ENCODE assay signal across 8 cellular contexts in the genomic region with DNA sequence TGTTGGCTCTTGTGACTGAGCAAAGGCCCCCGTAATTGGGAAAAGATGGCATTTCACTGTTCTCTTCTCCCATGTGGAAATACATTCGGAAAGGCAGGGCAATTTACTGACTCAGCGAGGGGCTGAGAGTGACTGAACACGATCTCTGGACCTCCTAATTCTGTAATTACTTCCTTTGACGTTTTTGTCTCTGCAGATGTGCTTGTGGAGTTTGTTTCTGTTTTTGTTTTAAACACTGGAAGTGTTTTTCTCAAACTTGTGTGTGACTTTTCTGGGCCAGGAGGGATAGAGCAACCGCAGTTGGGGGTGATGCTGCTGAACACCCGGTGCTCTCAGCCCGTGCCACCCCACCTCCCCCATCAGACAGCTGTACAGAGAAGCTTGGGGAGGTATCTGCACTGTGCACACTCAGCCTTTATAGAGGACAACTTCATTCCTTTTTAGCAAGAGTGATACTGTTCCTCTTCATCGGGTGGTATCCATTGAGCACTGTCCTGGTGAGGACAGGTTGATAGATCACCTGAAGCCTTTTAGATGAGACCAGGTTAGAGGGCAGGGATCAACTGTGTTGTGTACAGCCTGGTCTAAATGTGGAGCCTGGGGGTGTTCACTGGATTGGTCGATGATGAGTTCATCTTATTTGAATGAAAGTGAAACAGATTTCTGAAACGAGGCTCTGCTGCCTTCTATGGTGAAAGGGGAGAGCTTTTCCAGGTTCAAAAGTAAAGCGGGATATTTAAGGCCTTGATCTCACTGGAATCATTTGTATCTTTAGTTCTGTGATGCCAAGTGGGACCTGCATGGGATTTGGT.
DNase-seq lines count a peak whose midpoint lies in the region; ATAC-seq and TF ChIP-seq lines count a peak whose summit lies in the region.

No MANE protein-coding gene starts in this region.

- H3K36me3 Mint-ChIP-seq in activated naive CD8-positive, alpha-beta T cell treated with anti-CD3 and anti-CD28 coated beads, Interleukin-2, amount 50 U/mL, for 24 hours (ENCODE audit: low read depth): peaks cover 13% of the 10 kb centered on the region

- H3K23ac ChIP-seq in neuronal stem cell (ENCODE audit: low read depth, low read length, poor library complexity): no peak overlapping the region

- TF ChIP-seq CTCF in left lung (IDR thresholded peaks at IDR 0.05) (no peak), transverse colon (IDR thresholded peaks at IDR 0.05) (no peak), RWPE1 (conservative IDR thresholded peaks at IDR 0.05; ENCODE audit: low read depth) (no peak)

- in situ Hi-C loops in transverse colon (cut with MboI; ENCODE audit: low pct_ligation_motif_present in 1 of 4, low pct_unique_long_range_greater_than_20kb in 1 of 4, low sequenced_read_pairs in 3 of 4): no loop called here

- no peaks in the 10 kb centered on the region for H3K79me1 ChIP-seq in neuronal stem cell (ENCODE audit: low read depth, low read length)

- no peak overlapping the region for H3K4me3 Mint-ChIP-seq in activated naive CD8-positive, alpha-beta T cell treated with anti-CD3 and anti-CD28 coated beads, Interleukin-2, amount 50 U/mL, for 24 hours

- H4K8ac ChIP-seq in neuronal stem cell (ENCODE audit: low read depth, low read length): no peak overlapping the region

- no peak overlapping the region for H2BK120ac ChIP-seq in neuronal stem cell (ENCODE audit: low read depth, low read length)

- no peaks in the 10 kb centered on the region for H3K27me3 Mint-ChIP-seq in activated naive CD8-positive, alpha-beta T cell treated with anti-CD3 and anti-CD28 coated beads, Interleukin-2, amount 50 U/mL, for 24 hours

- H2AK5ac ChIP-seq in neuronal stem cell (ENCODE audit: low read depth, low read length): no peak overlapping the region

- H4K91ac ChIP-seq in neuronal stem cell (ENCODE audit: low read depth, low read length, poor library complexity): no peak overlapping the region

- H3K9me3 ChIP-seq in left lung (no peaks in the 10 kb centered on the region), transverse colon (no peaks in the 10 kb centered on the region), neuronal stem cell (replicated peaks in 1 of 2; ENCODE audit: control insufficient read depth in 2 of 2, insufficient read depth in 1 of 2, low read depth in 1 of 2, low read length in 2 of 2) (no peaks in the 10 kb centered on the region)

- H2BK5ac ChIP-seq in neuronal stem cell (ENCODE audit: low read length): no peak overlapping the region

- no peak overlapping the region for H2BK15ac ChIP-seq in neuronal stem cell (ENCODE audit: low read length)

- POLR2A ChIA-PET in RWPE1 (lab: Yijun Ruan, JAX; ENCODE audit: low non-redundant PET): no interaction called here

- CTCF ChIA-PET in RWPE1 (lab: Yijun Ruan, JAX): no interaction called here

- H3K4me1 ChIP-seq in left lung: peaks cover 13 to 40% of the 10 kb centered on the region in 2 donors
- H3K4me1 ChIP-seq in transverse colon: peaks cover 11 to 55% (median 15%) of the 10 kb centered on the region in 4 donors
- peaks cover 2 to 9% of the 10 kb centered on the region in 2 donors for H3K4me1 ChIP-seq in neuronal stem cell (ENCODE audit: control insufficient read depth in 2 of 2, insufficient read depth in 1 of 2, low read depth in 1 of 2, low read length in 2 of 2)

- H3K9me3 Mint-ChIP-seq in activated naive CD8-positive, alpha-beta T cell treated with anti-CD3 and anti-CD28 coated beads, Interleukin-2, amount 50 U/mL, for 24 hours: no peaks in the 10 kb centered on the region

- H3K4me1 Mint-ChIP-seq in activated naive CD8-positive, alpha-beta T cell treated with anti-CD3 and anti-CD28 coated beads, Interleukin-2, amount 50 U/mL, for 24 hours: peaks cover 26% of the 10 kb centered on the region

- H3K4me3 ChIP-seq in left lung: no peak overlapping the region
- peak overlapping the region in 2 of 4 donors; percentile 4 to 31 for H3K4me3 ChIP-seq in transverse colon
- H3K4me3 ChIP-seq in neuronal stem cell (ENCODE audit: low read length in 2 of 2): no peak overlapping the region

- DNase-seq in COR-L47 (lab: John Stamatoyannopoulos, UW): peak; percentile 38
- DNase-seq in activated naive CD8-positive, alpha-beta T cell treated with anti-CD3 and anti-CD28 coated beads, Interleukin-2, amount 50 U/mL, for 24 hours: peak; percentile 23
- no peak for DNase-seq in left lung
- DNase-seq in transverse colon: peak; percentile 42
- DNase-seq in neuronal stem cell (ENCODE audit: low spot score): no peak
- DNase-seq in RWPE1 (ENCODE audit: low spot score): no peak

- no peak overlapping the region for H3K14ac ChIP-seq in neuronal stem cell (ENCODE audit: low read length)

- H2BK12ac ChIP-seq in neuronal stem cell (ENCODE audit: low read length): no peak overlapping the region

- no peak overlapping the region for H3K18ac ChIP-seq in neuronal stem cell (ENCODE audit: low read length)

- no peak overlapping the region for H2AFZ ChIP-seq in neuronal stem cell (ENCODE audit: low read length)

- intact Hi-C loops in left lung (cut with DNase I) (no loop called here), transverse colon (cut with DNase I; ENCODE audit: low total_unique reads) (loop anchor here (10.0 kb wide), 1 partner anchor 125 kb away; the partner anchor contains the start of gene LRCH1)

- no peak for TF ChIP-seq EP300 in transverse colon (IDR thresholded peaks at IDR 0.05; ENCODE audit: low read depth)

- H3K27ac Mint-ChIP-seq in activated naive CD8-positive, alpha-beta T cell treated with anti-CD3 and anti-CD28 coated beads, Interleukin-2, amount 50 U/mL, for 24 hours: no peak overlapping the region

- 39 to 49% methylated on average over 7 to 12 of the region's 12 CpGs for WGBS in transverse colon (ENCODE audit: low coverage in 1 of 2), 2 donors
- WGBS in neuronal stem cell (ENCODE audit: extremely low coverage in 2 of 2, insufficient read length in 2 of 2, insufficient replicate concordance in 1 of 2), 2 donors: no CpG with 5 or more reads among the region's 12 CpGs

- no peak overlapping the region for H3K4ac ChIP-seq in neuronal stem cell (ENCODE audit: low read length)

- ATAC-seq in GM19328 (IDR thresholded peaks at IDR 0.05; ENCODE audit: unreplicated experiment) (peak; percentile 92), HG03342 (IDR thresholded peaks at IDR 0.05; ENCODE audit: unreplicated experiment) (peak; percentile 86), left lung (peak; percentile 81)
- ATAC-seq in activated naive CD8-positive, alpha-beta T cell treated with anti-CD3 and anti-CD28 coated beads, Interleukin-2, amount 50 U/mL, for 24 hours: peak; percentile 90

- H3K36me3 ChIP-seq in left lung: peaks cover 0 to 5% of the 10 kb centered on the region in 2 donors
- H3K36me3 ChIP-seq in transverse colon: no peaks in the 10 kb centered on the region
- H3K36me3 ChIP-seq in neuronal stem cell (replicated peaks in 1 of 2; ENCODE audit: control insufficient read depth in 2 of 2, insufficient read depth in 2 of 2, low read length in 2 of 2): peaks cover 0 to 3% of the 10 kb centered on the region in 2 donors

- H3K4me2 ChIP-seq in neuronal stem cell (ENCODE audit: insufficient read depth, low read length, poor library complexity, severe bottlenecking): no peak overlapping the region

- TF ChIP-seq POLR2A in transverse colon (IDR thresholded peaks at IDR 0.05): no peak

- H3K27ac ChIP-seq in left lung (peak overlapping the region; percentile 46 to 76), transverse colon (peak overlapping the region; percentile 73 to 80 (median 78)), neuronal stem cell (replicated peaks; ENCODE audit: low read length) (no peak overlapping the region), RWPE1 (no peak overlapping the region)

- no peak overlapping the region for H3K9ac ChIP-seq in neuronal stem cell (ENCODE audit: low read depth, low read length, poor library complexity)

- H3K27me3 ChIP-seq in left lung (no peaks in the 10 kb centered on the region), transverse colon (no peaks in the 10 kb centered on the region), neuronal stem cell (ENCODE audit: control insufficient read depth in 3 of 3, insufficient read depth in 3 of 3, low read depth in 1 of 3, low read length in 3 of 3) (no peaks in the 10 kb centered on the region)

Comparison
In these comparisons a context has a peak if more than half of its experiments do, and no peak if none do; other contexts are left out.
1. DNase-seq: peak in COR-L47 (single experiment), activated naive CD8-positive, alpha-beta T cell treated with anti-CD3 and anti-CD28 coated beads, Interleukin-2, amount 50 U/mL, for 24 hours (single experiment) and transverse colon (single experiment); none in left lung (0 of 2), neuronal stem cell (single experiment) and RWPE1 (single experiment).
2. H3K27ac ChIP-seq: peak in left lung (2 of 2) and transverse colon (4 of 4); none in neuronal stem cell (single experiment) and RWPE1 (single experiment).
3. Peak in every context shown above with its lines, with median percentiles within 50 percentile points of each other: ATAC-seq.